In the genomic region with DNA sequence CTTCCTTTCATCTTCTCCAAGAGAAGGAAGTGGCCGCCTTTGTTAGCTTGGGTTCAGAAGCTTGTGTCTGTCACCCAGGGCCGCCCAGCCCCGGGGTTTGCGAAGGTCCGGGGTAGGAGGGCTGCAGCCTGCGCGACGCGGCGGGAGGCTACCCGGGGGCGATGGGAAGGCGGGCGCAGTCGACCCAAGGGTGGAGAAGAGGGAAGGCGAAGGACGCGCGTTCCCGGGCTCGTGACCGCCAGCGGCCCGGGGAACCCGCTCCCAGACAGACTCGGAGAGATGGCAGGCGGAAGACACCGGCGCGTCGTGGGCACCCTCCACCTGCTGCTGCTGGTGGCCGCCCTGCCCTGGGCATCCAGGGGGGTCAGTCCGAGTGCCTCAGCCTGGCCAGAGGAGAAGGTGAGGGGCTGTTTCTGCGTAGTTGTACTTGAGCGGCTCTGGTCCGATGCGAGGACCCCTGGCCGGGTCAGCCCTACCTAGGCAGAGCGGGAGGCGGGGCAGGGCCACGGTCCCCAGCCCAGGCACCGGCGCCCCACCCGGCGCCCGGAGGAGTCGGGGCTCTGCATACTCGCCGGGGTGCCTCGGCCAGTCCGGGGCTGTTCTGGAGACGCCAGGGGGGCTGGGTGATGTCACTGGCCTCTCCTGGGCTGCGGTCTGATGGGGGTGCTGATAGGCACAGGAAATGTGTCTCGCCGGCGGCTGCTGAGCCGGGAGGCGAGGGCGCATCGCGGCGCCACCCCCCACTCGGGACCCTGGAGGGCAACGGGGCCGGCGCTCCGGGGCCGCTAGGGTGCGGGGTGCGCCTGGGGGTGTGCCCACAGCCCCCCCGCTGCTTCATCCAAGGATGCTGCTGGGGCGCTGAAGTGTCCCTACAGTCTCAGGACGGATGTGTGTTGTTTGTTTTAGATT, we compare ENCODE assay signal across 8 cellular contexts. TPM values are rescaled to one million over a fixed set of nuclear protein-coding genes. Genes with fewer than 3 reads are reported as not detected.
DNase-seq lines count a peak whose midpoint lies in the region; ATAC-seq and TF ChIP-seq lines count a peak whose summit lies in the region.

A gene (plus strand): TSS at position 178 of the 909 bp plus-strand sequence. CDS start 102 bp downstream, at position 280.

- H2BK5ac ChIP-seq in neuronal stem cell (ENCODE audit: low read length) = peak within 1 kb of the TSS; percentile 59

- H3K4me3 ChIP-seq in AG04449 (ENCODE audit: low read depth, low read length) = peak within 1 kb of the TSS; percentile 66
- H3K4me3 ChIP-seq in fibroblast of villous mesenchyme (ENCODE audit: low read depth, low read length) = peak within 1 kb of the TSS; percentile 64
- peak within 1 kb of the TSS in 1 of 2 donors; percentile 89 for H3K4me3 ChIP-seq in neuronal stem cell (ENCODE audit: low read length in 2 of 2)
- H3K4me3 ChIP-seq in upper lobe of left lung = peak within 1 kb of the TSS; percentile 47 to 77 (median 64)

- no peak within 1 kb of the TSS for H2BK120ac ChIP-seq in neuronal stem cell (ENCODE audit: low read depth, low read length)

- peaks cover 83% of the 10 kb centered on the region for H3K27me3 Mint-ChIP-seq in activated T-helper 1 cell treated with anti-CD3 and anti-CD28 coated beads, Interleukin-12 subunit alpha, Interleukin-12 subunit beta, Interleukin-2, Interleukin-4 antibody, amounts not matched to agents 30 ng/mL and 10 ng/mL and 1 ng/mL, durations not matched to agents 14 hours and 24 hours and 36 hours (ENCODE audit: insufficient read depth)

- no peak within 1 kb of the TSS for H4K8ac ChIP-seq in neuronal stem cell (ENCODE audit: low read depth, low read length)

- H3K4me1 ChIP-seq in neuronal stem cell (ENCODE audit: control insufficient read depth in 2 of 2, insufficient read depth in 1 of 2, low read depth in 1 of 2, low read length in 2 of 2) (peaks cover 10 to 12% of the 10 kb centered on the region in 2 donors), upper lobe of left lung (peaks cover 9 to 18% (median 15%) of the 10 kb centered on the region in 4 donors)

- no peak for TF ChIP-seq EP300 in upper lobe of left lung (IDR thresholded peaks at IDR 0.05)

- H3K14ac ChIP-seq in neuronal stem cell (ENCODE audit: low read length) = no peak within 1 kb of the TSS

- no peak for TF ChIP-seq CTCF in AG04449 (IDR thresholded peaks at IDR 0.05; ENCODE audit: insufficient read depth, low read length, missing control alignments)
- TF ChIP-seq CTCF in fibroblast of villous mesenchyme (IDR thresholded peaks at IDR 0.05; ENCODE audit: insufficient read depth, low read depth, low read length) = no peak
- no peak for TF ChIP-seq CTCF in upper lobe of left lung (IDR thresholded peaks at IDR 0.05)

- peak within 1 kb of the TSS; percentile 60 for H3K23ac ChIP-seq in neuronal stem cell (ENCODE audit: low read depth, low read length, poor library complexity)

- H3K4me3 Mint-ChIP-seq in activated T-helper 1 cell treated with anti-CD3 and anti-CD28 coated beads, Interleukin-12 subunit alpha, Interleukin-12 subunit beta, Interleukin-2, Interleukin-4 antibody, amounts not matched to agents 30 ng/mL and 10 ng/mL and 1 ng/mL, durations not matched to agents 14 hours and 24 hours and 36 hours = peak within 1 kb of the TSS; percentile 76

- H3K4me2 ChIP-seq in neuronal stem cell (ENCODE audit: insufficient read depth, low read length, poor library complexity, severe bottlenecking) = peak within 1 kb of the TSS; percentile 86

- H3K27ac Mint-ChIP-seq in activated T-helper 1 cell treated with anti-CD3 and anti-CD28 coated beads, Interleukin-12 subunit alpha, Interleukin-12 subunit beta, Interleukin-2, Interleukin-4 antibody, amounts not matched to agents 30 ng/mL and 10 ng/mL and 1 ng/mL, durations not matched to agents 14 hours and 24 hours and 36 hours = no peak within 1 kb of the TSS

- no peak within 1 kb of the TSS for H4K91ac ChIP-seq in neuronal stem cell (ENCODE audit: low read depth, low read length, poor library complexity)

- H2AK5ac ChIP-seq in neuronal stem cell (ENCODE audit: low read depth, low read length) = no peak within 1 kb of the TSS

- intact Hi-C loops in activated T-helper 1 cell treated with anti-CD3 and anti-CD28 coated beads, Interleukin-12 subunit alpha, Interleukin-12 subunit beta, Interleukin-2, Interleukin-4 antibody, amounts not matched to agents 30 ng/mL and 10 ng/mL and 1 ng/mL, durations not matched to agents 14 hours and 24 hours and 36 hours (cut with micrococcal nuclease) = loop anchor here (2.0 kb wide), 1 partner anchor 20 kb away; a partner anchor contains a TSS

- H3K9me3 Mint-ChIP-seq in activated T-helper 1 cell treated with anti-CD3 and anti-CD28 coated beads, Interleukin-12 subunit alpha, Interleukin-12 subunit beta, Interleukin-2, Interleukin-4 antibody, amounts not matched to agents 30 ng/mL and 10 ng/mL and 1 ng/mL, durations not matched to agents 14 hours and 24 hours and 36 hours = no peaks in the 10 kb centered on the region

- POLR2A ChIA-PET in AG04449 (lab: Yijun Ruan, JAX) = interaction anchor here (1.1 kb wide), 1 partner anchor 17 kb away, joined by 3 read pairs; no protein-coding TSS in a partner anchor

- TF ChIP-seq POLR2A in upper lobe of left lung (IDR thresholded peaks at IDR 0.05) = peak in 1 of 4 donors; percentile 27

- H2AFZ ChIP-seq in neuronal stem cell (ENCODE audit: low read length) = no peak within 1 kb of the TSS

- no peak within 1 kb of the TSS for H3K27ac ChIP-seq in neuronal stem cell (replicated peaks; ENCODE audit: low read length)
- peak within 1 kb of the TSS; percentile 58 to 84 (median 79) for H3K27ac ChIP-seq in upper lobe of left lung

- H3K4me1 Mint-ChIP-seq in activated T-helper 1 cell treated with anti-CD3 and anti-CD28 coated beads, Interleukin-12 subunit alpha, Interleukin-12 subunit beta, Interleukin-2, Interleukin-4 antibody, amounts not matched to agents 30 ng/mL and 10 ng/mL and 1 ng/mL, durations not matched to agents 14 hours and 24 hours and 36 hours (ENCODE audit: low read depth) = peaks cover 23% of the 10 kb centered on the region

- no peak for DNase-seq in AG04449 (ENCODE audit: low read depth, low spot score)
- peak; percentile 61 for DNase-seq in NCI-H510A (lab: John Stamatoyannopoulos, UW)
- DNase-seq in activated T-helper 1 cell treated with anti-CD3 and anti-CD28 coated beads, Interleukin-12 subunit alpha, Interleukin-12 subunit beta, Interleukin-2, Interleukin-4 antibody, amounts not matched to agents 30 ng/mL and 10 ng/mL and 1 ng/mL, durations not matched to agents 14 hours and 24 hours and 36 hours (ENCODE audit: low spot score) = peak; percentile 13
- peak; percentile 54 for DNase-seq in fibroblast of villous mesenchyme (ENCODE audit: low read depth)
- DNase-seq in neuronal stem cell (ENCODE audit: low spot score) = no peak
- DNase-seq in upper lobe of left lung = peak; percentile 69 to 89
- DNase-seq in NCI-H1436 (lab: John Stamatoyannopoulos, UW) = no peak

- peak within 1 kb of the TSS; percentile 91 for H3K9ac ChIP-seq in neuronal stem cell (ENCODE audit: low read depth, low read length, poor library complexity)

- peaks cover 0 to 2% (median 0%) of the 10 kb centered on the region in 3 experiments for H3K27me3 ChIP-seq in neuronal stem cell (ENCODE audit: control insufficient read depth in 3 of 3, insufficient read depth in 3 of 3, low read depth in 1 of 3, low read length in 3 of 3)
- H3K27me3 ChIP-seq in upper lobe of left lung = no peaks in the 10 kb centered on the region

- no CpG with 5 or more reads among the region's 73 CpGs for WGBS in neuronal stem cell (ENCODE audit: extremely low coverage in 2 of 2, insufficient read length in 2 of 2, insufficient replicate concordance in 1 of 2), 2 donors
- WGBS in upper lobe of left lung, 2 donors = 1 to 2% methylated on average over 27 to 53 of the region's 73 CpGs

- H2BK12ac ChIP-seq in neuronal stem cell (ENCODE audit: low read length) = peak within 1 kb of the TSS; percentile 43

- no peaks in the 10 kb centered on the region for H3K36me3 Mint-ChIP-seq in activated T-helper 1 cell treated with anti-CD3 and anti-CD28 coated beads, Interleukin-12 subunit alpha, Interleukin-12 subunit beta, Interleukin-2, Interleukin-4 antibody, amounts not matched to agents 30 ng/mL and 10 ng/mL and 1 ng/mL, durations not matched to agents 14 hours and 24 hours and 36 hours (ENCODE audit: low read depth)

- peak within 1 kb of the TSS; percentile 96 for H3K18ac ChIP-seq in neuronal stem cell (ENCODE audit: low read length)

- no peaks in the 10 kb centered on the region for H3K9me3 ChIP-seq in neuronal stem cell (replicated peaks in 1 of 2; ENCODE audit: control insufficient read depth in 2 of 2, insufficient read depth in 1 of 2, low read depth in 1 of 2, low read length in 2 of 2)
- no peaks in the 10 kb centered on the region for H3K9me3 ChIP-seq in upper lobe of left lung

- ATAC-seq in GM19455 (IDR thresholded peaks at IDR 0.05; ENCODE audit: unreplicated experiment) (peak; percentile 76), upper lobe of left lung (ENCODE audit: low FRiP score in 2 of 2) (peak; percentile 63 to 89)

- no peak within 1 kb of the TSS for H3K4ac ChIP-seq in neuronal stem cell (ENCODE audit: low read length)

- H3K79me1 ChIP-seq in neuronal stem cell (ENCODE audit: low read depth, low read length) = no peaks in the 10 kb centered on the region

- peak within 1 kb of the TSS; percentile 23 for H2BK15ac ChIP-seq in neuronal stem cell (ENCODE audit: low read length)

- H3K36me3 ChIP-seq in neuronal stem cell (replicated peaks in 1 of 2; ENCODE audit: control insufficient read depth in 2 of 2, insufficient read depth in 2 of 2, low read length in 2 of 2) = no peaks in the 10 kb centered on the region
- H3K36me3 ChIP-seq in upper lobe of left lung = no peaks in the 10 kb centered on the region

- CTCF ChIA-PET in AG04449 (lab: Yijun Ruan, JAX) = interaction anchor here (1.5 to 2.2 kb wide), 2 partner anchors 12 to 18 kb away, joined by 4 to 7 read pairs; no protein-coding TSS in a partner anchor

RNA-seq across cellular contexts. Expression of the gene that starts here (rescaled TPM):
- total RNA-seq in activated T-helper 1 cell treated with anti-CD3 and anti-CD28 coated beads, Interleukin-12 subunit alpha, Interleukin-12 subunit beta, Interleukin-2, Interleukin-4 antibody, amounts not matched to agents 30 ng/mL and 10 ng/mL and 1 ng/mL, durations not matched to agents 14 hours and 24 hours and 36 hours = 1.6 and 3.8 TPM in 2 replicates
- total RNA-seq in fibroblast of villous mesenchyme = 27.1 and 47.5 TPM in 2 replicates
- polyA plus RNA-seq in neuronal stem cell (2013, experiment 1 of 2) = 6.9 TPM
- 7.3 TPM for polyA plus RNA-seq in neuronal stem cell (2013, experiment 2 of 2)
- 10 to 100 TPM in 1 of 6 donors, 1 to 10 TPM in 4, not detected in 1; 2.0 to 12.5 (median 6.0) TPM for total RNA-seq in upper lobe of left lung

Comparison
In these comparisons a context has a peak if more than half of its experiments do, and no peak if none do; other contexts are left out.
1. DNase-seq: peak in NCI-H510A (single experiment), activated T-helper 1 cell treated with anti-CD3 and anti-CD28 coated beads, Interleukin-12 subunit alpha, Interleukin-12 subunit beta, Interleukin-2, Interleukin-4 antibody, amounts not matched to agents 30 ng/mL and 10 ng/mL and 1 ng/mL, durations not matched to agents 14 hours and 24 hours and 36 hours (single experiment), fibroblast of villous mesenchyme (single experiment) and upper lobe of left lung (2 of 2); none in AG04449 (single experiment), neuronal stem cell (single experiment) and NCI-H1436 (single experiment).